In genomic region chr14:69054030-69054429, GRCh38 we compare ENCODE assay signal across 28 cellular contexts.
DNase-seq lines count a peak whose midpoint lies in the region; ATAC-seq, FAIRE-seq and TF ChIP-seq lines count a peak whose summit lies in the region.
"Had no signal": no experiment of that assay in that cellular context is flagged by ENCODE, and none has a peak within 500 bp of the region (broad histone marks: within the 10 kb centered on the region; RNA-seq: fewer than 3 reads in every experiment).

No MANE protein-coding gene starts in this region.

- H3K23ac ChIP-seq in H9 (ENCODE audit: insufficient read length, low read depth, low read length): no peak overlapping the region

- no peaks in the 10 kb centered on the region for H3K27me3 Mint-ChIP-seq in activated T-cell treated with anti-CD3 and anti-CD28 coated beads, Interleukin-2, amount 50 U/mL, for 24 hours
- H3K27me3 Mint-ChIP-seq in astrocyte (ENCODE audit: low read depth, unreplicated experiment) (no peaks in the 10 kb centered on the region), nephron progenitor cell (ENCODE audit: low read depth, poor library complexity) (no peaks in the 10 kb centered on the region), H9 (ENCODE audit: low read depth) (no peaks in the 10 kb centered on the region)
- no peaks in the 10 kb centered on the region for H3K27me3 Mint-ChIP-seq in stimulated activated naive B cell treated with anti-CD40 and anti-IgM and Interleukin-4, amounts not matched to agents 10 μg/mL and 1 μg/mL and 100 μg/mL, for 72 hours

- no peak overlapping the region for H2BK120ac ChIP-seq in H9 (ENCODE audit: low read depth, low read length, poor library complexity, severe bottlenecking)

- no peak overlapping the region for H3K18ac ChIP-seq in H9 (ENCODE audit: insufficient read length, low read depth, low read length)

- FAIRE-seq in astrocyte (lab: Jason Lieb, UNC): no peak
- FAIRE-seq: GM18507 had no signal

- H2BK12ac ChIP-seq in H9 (ENCODE audit: insufficient read length, low read depth, low read length): no peak overlapping the region

- H3K27ac Mint-ChIP-seq in activated T-cell treated with anti-CD3 and anti-CD28 coated beads, Interleukin-2, amount 50 U/mL, for 24 hours: peak overlapping the region; percentile 12
- peak overlapping the region; percentile 100 for H3K27ac Mint-ChIP-seq in astrocyte (ENCODE audit: unreplicated experiment)
- H3K27ac Mint-ChIP-seq in stimulated activated naive B cell treated with anti-CD40 and anti-IgM and Interleukin-4, amounts not matched to agents 10 μg/mL and 1 μg/mL and 100 μg/mL, for 72 hours: peak overlapping the region; percentile 28
- no peak overlapping the region for H3K27ac Mint-ChIP-seq in nephron progenitor cell
- peak overlapping the region in 1 of 3 experiments; percentile 80; a peak in 1 of 7 replicates for H3K27ac Mint-ChIP-seq in H9

- no peak overlapping the region for H2BK5ac ChIP-seq in H9 (ENCODE audit: insufficient read length, low read length)

- no peak overlapping the region for H4K5ac ChIP-seq in H9 (ENCODE audit: insufficient read length, low read depth, low read length)

- H3K4me2 ChIP-seq in astrocyte (ENCODE audit: low read length) (no peak overlapping the region), H9 (ENCODE audit: insufficient read depth, insufficient read length, low read length) (no peak overlapping the region)

- no peaks in the 10 kb centered on the region for H3K23me2 ChIP-seq in H9 (ENCODE audit: insufficient read length, low read depth, low read length, poor library complexity, severe bottlenecking)

- CTCF ChIA-PET in HEK293 (lab: Yijun Ruan, JAX): no interaction called here

- no peaks in the 10 kb centered on the region for H3K9me3 Mint-ChIP-seq in activated T-cell treated with anti-CD3 and anti-CD28 coated beads, Interleukin-2, amount 50 U/mL, for 24 hours
- H3K9me3 Mint-ChIP-seq in astrocyte (ENCODE audit: unreplicated experiment) (no peaks in the 10 kb centered on the region), nephron progenitor cell (no peaks in the 10 kb centered on the region), H9 (no peaks in the 10 kb centered on the region)
- no peaks in the 10 kb centered on the region for H3K9me3 Mint-ChIP-seq in stimulated activated naive B cell treated with anti-CD40 and anti-IgM and Interleukin-4, amounts not matched to agents 10 μg/mL and 1 μg/mL and 100 μg/mL, for 72 hours

- H2AFZ ChIP-seq in astrocyte (ENCODE audit: low read depth, low read length) (no peak overlapping the region), H9 (ENCODE audit: low read length) (no peak overlapping the region)
- H2AFZ ChIP-seq: GM23248 had no signal

- no peaks in the 10 kb centered on the region for H3K27me3 ChIP-seq in astrocyte (ENCODE audit: insufficient read depth, low read length)
- no peaks in the 10 kb centered on the region for H3K27me3 ChIP-seq in H9 (ENCODE audit: insufficient read depth, low read length)
- H3K27me3 ChIP-seq: BE2C, SJSA1 had no signal

- H4K8ac ChIP-seq in H9 (replicated peaks; ENCODE audit: insufficient read length, low read depth, low read length): no peak overlapping the region

- no peak overlapping the region for H3K14ac ChIP-seq in H9 (ENCODE audit: insufficient read depth, low read length)

- H3K79me2 ChIP-seq in astrocyte (ENCODE audit: insufficient read depth, low read length) (peaks cover 21% of the 10 kb centered on the region), H9 (ENCODE audit: insufficient read depth, low read length) (no peaks in the 10 kb centered on the region)

- TF ChIP-seq CTCF in HEK293 (tag by site-specific recombination; IDR thresholded peaks at IDR 0.05) (no peak), astrocyte (IDR thresholded peaks at IDR 0.05; ENCODE audit: insufficient read depth, low read depth, low read length) (no peak), nephron progenitor cell (IDR thresholded peaks at IDR 0.05) (no peak), H9 (conservative IDR thresholded peaks at IDR 0.05) (no peak)

- H2BK20ac ChIP-seq in H9 (ENCODE audit: low read depth, low read length, poor library complexity, severe bottlenecking): no peak overlapping the region

- H3K4me3 ChIP-seq in HEK293 (ENCODE audit: low read depth, low read length) (no peak overlapping the region), astrocyte (ENCODE audit: insufficient read depth, low read depth, low read length) (no peak overlapping the region)
- H3K4me3 ChIP-seq: GM23248, HAP-1, SJSA1 had no signal

- H3K79me1 ChIP-seq in H9 (ENCODE audit: insufficient read depth, low read depth, low read length, poor library complexity, severe bottlenecking): no peaks in the 10 kb centered on the region

- no peaks in the 10 kb centered on the region for H3K9me3 ChIP-seq in HEK293 (ENCODE audit: control insufficient read depth, insufficient read depth, low read depth, low read length)
- no peaks in the 10 kb centered on the region for H3K9me3 ChIP-seq in astrocyte (ENCODE audit: insufficient read depth, low read depth, low read length)
- no peaks in the 10 kb centered on the region for H3K9me3 ChIP-seq in H9 (ENCODE audit: control insufficient read depth, low read depth, low read length)
- H3K9me3 ChIP-seq: BE2C, HAP-1, SJSA1 had no signal

- ATAC-seq in stimulated activated naive B cell treated with anti-CD40 and anti-IgM and Interleukin-4, amounts not matched to agents 10 μg/mL and 1 μg/mL and 100 μg/mL, for 72 hours (replicated peaks): no peak
- ATAC-seq in HG03442 (IDR thresholded peaks at IDR 0.05; ENCODE audit: unreplicated experiment): no peak
- ATAC-seq: PC-3 had no signal

- no peaks in the 10 kb centered on the region for H4K20me1 ChIP-seq in astrocyte (ENCODE audit: insufficient read depth, low read length)
- H4K20me1 ChIP-seq in H9 (ENCODE audit: control insufficient read depth, insufficient read depth, insufficient read length): no peaks in the 10 kb centered on the region

- H4K91ac ChIP-seq in H9 (ENCODE audit: insufficient read length, low read depth, low read length): no peak overlapping the region

- no peak overlapping the region for H3K4me3 Mint-ChIP-seq in activated T-cell treated with anti-CD3 and anti-CD28 coated beads, Interleukin-2, amount 50 U/mL, for 24 hours
- H3K4me3 Mint-ChIP-seq in astrocyte (ENCODE audit: unreplicated experiment) (no peak overlapping the region), nephron progenitor cell (no peak overlapping the region), H9 (no peak overlapping the region)
- H3K4me3 Mint-ChIP-seq in stimulated activated naive B cell treated with anti-CD40 and anti-IgM and Interleukin-4, amounts not matched to agents 10 μg/mL and 1 μg/mL and 100 μg/mL, for 72 hours: no peak overlapping the region
- H3K4me3 Mint-ChIP-seq: CD14-positive monocyte had no signal

- H3K4me1 ChIP-seq in HEK293 (ENCODE audit: control insufficient read depth, insufficient read depth, low read length): 0 out of 2 replicates have a peak, but pooled peaks cover 3% of the 10 kb centered on the region
- H3K4me1 ChIP-seq in astrocyte (ENCODE audit: insufficient read depth, low read length): peaks cover 49% of the 10 kb centered on the region
- H3K4me1 ChIP-seq in H9 (ENCODE audit: insufficient read depth, low read length): peaks cover 5% of the 10 kb centered on the region; the same call in 1 of the 2 replicates

- H3K36me3 ChIP-seq in HEK293 (ENCODE audit: control insufficient read depth in 2 of 2, insufficient read depth in 1 of 2, low read length in 2 of 2): peaks cover 10 to 43% of the 10 kb centered on the region in 2 experiments; a peak in 2 of 3 replicates
- H3K36me3 ChIP-seq in astrocyte (ENCODE audit: insufficient read depth, low read length): peaks cover 17% of the 10 kb centered on the region

- no peak overlapping the region for H3K4ac ChIP-seq in H9 (ENCODE audit: low read depth, low read length)

- peaks cover 62% of the 10 kb centered on the region for H3K36me3 Mint-ChIP-seq in activated T-cell treated with anti-CD3 and anti-CD28 coated beads, Interleukin-2, amount 50 U/mL, for 24 hours (ENCODE audit: low read depth)
- H3K36me3 Mint-ChIP-seq in astrocyte (ENCODE audit: low read depth, unreplicated experiment): peaks cover 31% of the 10 kb centered on the region
- H3K36me3 Mint-ChIP-seq in stimulated activated naive B cell treated with anti-CD40 and anti-IgM and Interleukin-4, amounts not matched to agents 10 μg/mL and 1 μg/mL and 100 μg/mL, for 72 hours: peaks cover 40 to 63% of the 10 kb centered on the region in 2 donors
- H3K36me3 Mint-ChIP-seq in nephron progenitor cell (ENCODE audit: low read depth): peaks cover 42% of the 10 kb centered on the region
- peaks cover 12 to 26% (median 18%) of the 10 kb centered on the region in 3 experiments; a peak in 5 of 7 replicates for H3K36me3 Mint-ChIP-seq in H9 (ENCODE audit: insufficient read depth in 1 of 3, low read depth in 3 of 3)

- DNase-seq in activated T-cell treated with anti-CD3 and anti-CD28 coated beads, Interleukin-2, amount 50 U/mL, for 24 hours: no peak
- DNase-seq in activated T-cell treated with anti-CD3 and anti-CD28 coated beads, Interleukin-2, amount 50 U/mL, for 1 hour: no peak
- DNase-seq in astrocyte (ENCODE audit: low read depth) (no peak), nephron progenitor cell (no peak), H9 (no peak)
- DNase-seq in stimulated activated naive B cell treated with anti-CD40 and anti-IgM and Interleukin-4, amounts not matched to agents 10 μg/mL and 1 μg/mL and 100 μg/mL, for 72 hours: no peak
- DNase-seq: 8988T; ACHN; BE2C; Calu3; DMS53; GM23248; KBM-7; MV-4-11; NCI-H1105; NCI-H1436 treated with DMSO at 0.1 percent for 48 hours; NCI-H2029; NCI-H446; NCI-H524 treated with DMSO at 0.1 percent for 48 hours; NCI-H774; NK-92 treated with Interleukin-12 subunit alpha and Interleukin-12 subunit beta, amount 100 ng/mL, for 24 hours; PC-3 had no signal

- WGBS in H9 (ENCODE audit: extremely low coverage, insufficient read length, low lambda C conversion rate): no CpG with 5 or more reads among the region's 11 CpGs

- H3T11ph ChIP-seq in H9 (ENCODE audit: low read length): no peak overlapping the region

- POLR2A ChIA-PET in HEK293 (lab: Yijun Ruan, JAX): no interaction called here

- H3K4me1 Mint-ChIP-seq in activated T-cell treated with anti-CD3 and anti-CD28 coated beads, Interleukin-2, amount 50 U/mL, for 24 hours (ENCODE audit: low read depth): peaks cover 25% of the 10 kb centered on the region
- H3K4me1 Mint-ChIP-seq in astrocyte (ENCODE audit: low read depth, unreplicated experiment) (peaks cover 81% of the 10 kb centered on the region), nephron progenitor cell (peaks cover 35% of the 10 kb centered on the region), H9 (peaks cover 47 to 49% of the 10 kb centered on the region in 2 experiments)
- peaks cover 12 to 24% of the 10 kb centered on the region in 2 donors for H3K4me1 Mint-ChIP-seq in stimulated activated naive B cell treated with anti-CD40 and anti-IgM and Interleukin-4, amounts not matched to agents 10 μg/mL and 1 μg/mL and 100 μg/mL, for 72 hours

- H3K27ac ChIP-seq in HEK293 (ENCODE audit: extremely low read depth, low read depth, low read length): no peak overlapping the region
- peak overlapping the region; percentile 83 for H3K27ac ChIP-seq in astrocyte (ENCODE audit: low read depth, low read length)
- H3K27ac ChIP-seq in H9 (ENCODE audit: insufficient read length, low read depth, low read length): no peak overlapping the region
- H3K27ac ChIP-seq: GM23248 had no signal

- H2AK5ac ChIP-seq in H9 (ENCODE audit: insufficient read length, low read length): no peak overlapping the region

- H3K56ac ChIP-seq in H9 (ENCODE audit: insufficient read length, low read depth, low read length): no peak overlapping the region

- H2BK15ac ChIP-seq in H9 (ENCODE audit: low read depth, low read length): no peak overlapping the region

- no peak overlapping the region for H3K9ac ChIP-seq in astrocyte (ENCODE audit: low read length)
- no peak overlapping the region for H3K9ac ChIP-seq in H9 (ENCODE audit: extremely low read depth, insufficient read length, low read length)
- H3K9ac ChIP-seq: GM23248 had no signal
